In genomic region chr19:17629760-17630159, GRCh38 we compare ENCODE assay signal across 1 cellular context.
TF ChIP-seq lines count a peak whose summit lies in the region.

No MANE protein-coding gene starts in this region.

TF ChIP-seq in HEK293, 187 proteins besides CTCF, POLR2A, EP300 and RAD21 (continued from another document):
- TF ChIP-seq, protein P1, sequence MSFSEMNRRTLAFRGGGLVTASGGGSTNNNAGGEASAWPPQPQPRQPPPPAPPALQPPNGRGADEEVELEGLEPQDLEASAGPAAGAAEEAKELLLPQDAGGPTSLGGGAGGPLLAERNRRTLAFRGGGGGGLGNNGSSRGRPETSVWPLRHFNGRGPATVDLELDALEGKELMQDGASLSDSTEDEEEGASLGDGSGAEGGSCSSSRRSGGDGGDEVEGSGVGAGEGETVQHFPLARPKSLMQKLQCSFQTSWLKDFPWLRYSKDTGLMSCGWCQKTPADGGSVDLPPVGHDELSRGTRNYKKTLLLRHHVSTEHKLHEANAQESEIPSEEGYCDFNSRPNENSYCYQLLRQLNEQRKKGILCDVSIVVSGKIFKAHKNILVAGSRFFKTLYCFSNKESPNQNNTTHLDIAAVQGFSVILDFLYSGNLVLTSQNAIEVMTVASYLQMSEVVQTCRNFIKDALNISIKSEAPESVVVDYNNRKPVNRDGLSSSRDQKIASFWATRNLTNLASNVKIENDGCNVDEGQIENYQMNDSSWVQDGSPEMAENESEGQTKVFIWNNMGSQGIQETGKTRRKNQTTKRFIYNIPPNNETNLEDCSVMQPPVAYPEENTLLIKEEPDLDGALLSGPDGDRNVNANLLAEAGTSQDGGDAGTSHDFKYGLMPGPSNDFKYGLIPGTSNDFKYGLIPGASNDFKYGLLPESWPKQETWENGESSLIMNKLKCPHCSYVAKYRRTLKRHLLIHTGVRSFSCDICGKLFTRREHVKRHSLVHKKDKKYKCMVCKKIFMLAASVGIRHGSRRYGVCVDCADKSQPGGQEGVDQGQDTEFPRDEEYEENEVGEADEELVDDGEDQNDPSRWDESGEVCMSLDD (tag by site-specific recombination; IDR thresholded peaks at IDR 0.05): no peak
- TF ChIP-seq ZNF600 (tag by site-specific recombination; IDR thresholded peaks at IDR 0.05): 0 out of 2 replicates have a peak, but pooled peaks have one; percentile 26
- TF ChIP-seq ZNF433 (tag by site-specific recombination; IDR thresholded peaks at IDR 0.05; ENCODE audit: low read depth): no peak
- 0 out of 2 replicates have a peak, but pooled peaks have one; percentile 24 for TF ChIP-seq ZNF169 (tag by site-specific recombination; IDR thresholded peaks at IDR 0.05)
- TF ChIP-seq ZNF449 (tag by site-specific recombination; IDR thresholded peaks at IDR 0.05): no peak
